In the genomic region with DNA sequence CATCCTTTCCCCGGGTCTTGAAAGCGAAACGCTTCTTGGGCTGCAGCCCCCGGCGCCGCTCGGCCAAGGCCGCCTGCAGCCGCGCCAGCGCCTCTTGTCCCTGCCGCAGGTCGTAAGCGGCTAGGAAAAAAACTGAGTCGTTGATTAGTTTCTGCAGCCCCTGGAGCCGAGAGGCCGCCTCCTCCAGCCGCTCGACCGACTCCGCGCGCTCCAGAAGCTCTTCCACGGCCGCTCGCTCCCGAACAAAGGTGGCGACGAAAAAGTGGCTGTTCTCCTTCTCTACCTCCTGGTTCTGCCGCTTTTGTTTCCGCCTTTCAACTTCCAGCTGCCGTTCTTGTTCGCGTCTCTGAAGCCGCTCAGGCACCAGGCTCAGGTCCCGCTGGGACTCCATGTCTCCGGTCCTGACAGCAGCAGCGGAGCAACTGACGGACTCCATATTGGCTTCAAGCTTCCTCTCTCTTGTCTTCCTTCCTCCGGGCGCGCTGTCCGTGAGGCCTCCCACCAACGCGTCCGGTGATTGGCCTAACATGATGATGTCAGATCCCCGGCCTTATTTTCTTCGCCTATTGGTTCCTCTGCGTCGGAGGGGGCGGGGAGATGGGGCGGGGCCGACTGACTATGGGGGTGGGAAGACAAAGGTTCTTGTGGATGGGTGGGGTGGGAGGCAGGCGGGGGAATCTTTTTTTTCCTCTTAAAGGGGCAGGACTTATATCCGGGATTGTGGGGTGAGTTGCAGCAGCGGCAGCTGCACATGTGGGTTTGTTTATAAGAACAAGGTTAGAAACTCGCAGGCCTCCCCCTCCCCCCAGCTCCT, we compare ENCODE assay signal across 1 cellular context.
TF ChIP-seq lines count a peak whose summit lies in the region.

A gene with protein sequence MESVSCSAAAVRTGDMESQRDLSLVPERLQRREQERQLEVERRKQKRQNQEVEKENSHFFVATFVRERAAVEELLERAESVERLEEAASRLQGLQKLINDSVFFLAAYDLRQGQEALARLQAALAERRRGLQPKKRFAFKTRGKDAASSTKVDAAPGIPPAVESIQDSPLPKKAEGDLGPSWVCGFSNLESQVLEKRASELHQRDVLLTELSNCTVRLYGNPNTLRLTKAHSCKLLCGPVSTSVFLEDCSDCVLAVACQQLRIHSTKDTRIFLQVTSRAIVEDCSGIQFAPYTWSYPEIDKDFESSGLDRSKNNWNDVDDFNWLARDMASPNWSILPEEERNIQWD (minus strand): TSS at position 466 of the 814 bp plus-strand sequence. CDS start 30 bp downstream, at position 436.

TF ChIP-seq in GM12878, 131 proteins besides CTCF, POLR2A, EP300 and RAD21 (continued from another document and continues in another):
- TF ChIP-seq, protein P1, sequence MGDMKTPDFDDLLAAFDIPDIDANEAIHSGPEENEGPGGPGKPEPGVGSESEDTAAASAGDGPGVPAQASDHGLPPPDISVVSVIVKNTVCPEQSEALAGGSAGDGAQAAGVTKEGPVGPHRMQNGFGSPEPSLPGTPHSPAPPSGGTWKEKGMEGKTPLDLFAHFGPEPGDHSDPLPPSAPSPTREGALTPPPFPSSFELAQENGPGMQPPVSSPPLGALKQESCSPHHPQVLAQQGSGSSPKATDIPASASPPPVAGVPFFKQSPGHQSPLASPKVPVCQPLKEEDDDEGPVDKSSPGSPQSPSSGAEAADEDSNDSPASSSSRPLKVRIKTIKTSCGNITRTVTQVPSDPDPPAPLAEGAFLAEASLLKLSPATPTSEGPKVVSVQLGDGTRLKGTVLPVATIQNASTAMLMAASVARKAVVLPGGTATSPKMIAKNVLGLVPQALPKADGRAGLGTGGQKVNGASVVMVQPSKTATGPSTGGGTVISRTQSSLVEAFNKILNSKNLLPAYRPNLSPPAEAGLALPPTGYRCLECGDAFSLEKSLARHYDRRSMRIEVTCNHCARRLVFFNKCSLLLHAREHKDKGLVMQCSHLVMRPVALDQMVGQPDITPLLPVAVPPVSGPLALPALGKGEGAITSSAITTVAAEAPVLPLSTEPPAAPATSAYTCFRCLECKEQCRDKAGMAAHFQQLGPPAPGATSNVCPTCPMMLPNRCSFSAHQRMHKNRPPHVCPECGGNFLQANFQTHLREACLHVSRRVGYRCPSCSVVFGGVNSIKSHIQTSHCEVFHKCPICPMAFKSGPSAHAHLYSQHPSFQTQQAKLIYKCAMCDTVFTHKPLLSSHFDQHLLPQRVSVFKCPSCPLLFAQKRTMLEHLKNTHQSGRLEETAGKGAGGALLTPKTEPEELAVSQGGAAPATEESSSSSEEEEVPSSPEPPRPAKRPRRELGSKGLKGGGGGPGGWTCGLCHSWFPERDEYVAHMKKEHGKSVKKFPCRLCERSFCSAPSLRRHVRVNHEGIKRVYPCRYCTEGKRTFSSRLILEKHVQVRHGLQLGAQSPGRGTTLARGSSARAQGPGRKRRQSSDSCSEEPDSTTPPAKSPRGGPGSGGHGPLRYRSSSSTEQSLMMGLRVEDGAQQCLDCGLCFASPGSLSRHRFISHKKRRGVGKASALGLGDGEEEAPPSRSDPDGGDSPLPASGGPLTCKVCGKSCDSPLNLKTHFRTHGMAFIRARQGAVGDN (IDR thresholded peaks at IDR 0.05): 0 out of 2 replicates have a peak, but pooled peaks have one; percentile 28
- TF ChIP-seq MXI1 (IDR thresholded peaks at IDR 0.05; ENCODE audit: low read depth, low read length) (peak; percentile 21), SREBF1 (IDR thresholded peaks at IDR 0.05; ENCODE audit: low read length) (no peak), IRF3 (IDR thresholded peaks at IDR 0.05) (no peak), BACH1 (IDR thresholded peaks at IDR 0.05; ENCODE audit: borderline replicate concordance) (peak; percentile 61; the same call in 1 of the 2 replicates), FOXK2 (IDR thresholded peaks at IDR 0.05) (no peak), SRF (IDR thresholded peaks at IDR 0.05; ENCODE audit: low read depth in 2 of 2, low read length in 2 of 2) (0 out of 4 replicates have a peak, but pooled peaks of 1 of the 2 experiments have one; percentile 15), RCOR1 (conservative IDR thresholded peaks at IDR 0.05; ENCODE audit: low read depth, low read length) (0 out of 2 replicates have a peak, but pooled peaks have one; percentile 52), TAF1 (IDR thresholded peaks at IDR 0.05; ENCODE audit: borderline replicate concordance, low read depth, low read length) (peak; percentile 99), YBX1 (IDR thresholded peaks at IDR 0.05) (no peak), JUND (IDR thresholded peaks at IDR 0.05; ENCODE audit: low read depth, low read length) (no peak), ZNF384 (IDR thresholded peaks at IDR 0.05; ENCODE audit: borderline replicate concordance, low read depth, low read length) (peak; percentile 96), TCF12 (IDR thresholded peaks at IDR 0.05; ENCODE audit: low read depth, low read length) (no peak; the same call in 1 of the 2 replicates), PAX8 (IDR thresholded peaks at IDR 0.05) (0 out of 2 replicates have a peak, but pooled peaks have one; percentile 61), PRDM15 (CRISPR knock-in tag; IDR thresholded peaks at IDR 0.05) (no peak), BMI1 (IDR thresholded peaks at IDR 0.05; ENCODE audit: borderline replicate concordance) (no peak), ZBED1 (IDR thresholded peaks at IDR 0.05; ENCODE audit: borderline replicate concordance) (no peak), POU2F2 (IDR thresholded peaks at IDR 0.05; ENCODE audit: borderline replicate concordance, low read depth, low read length) (peak; percentile 92), NR2C2 (IDR thresholded peaks at IDR 0.05; ENCODE audit: borderline replicate concordance, control insufficient read depth, insufficient read length, low read depth) (no peak), IRF4 (IDR thresholded peaks at IDR 0.05; ENCODE audit: low read depth, low read length) (0 out of 2 replicates have a peak, but pooled peaks have one; percentile 9), NFIC (IDR thresholded peaks at IDR 0.05; ENCODE audit: low read depth, low read length) (no peak), CREB1 (IDR thresholded peaks at IDR 0.05; ENCODE audit: low read depth) (peak; percentile 90), KDM1A (IDR thresholded peaks at IDR 0.05; ENCODE audit: borderline replicate concordance) (no peak)
- TF ChIP-seq, protein P2, sequence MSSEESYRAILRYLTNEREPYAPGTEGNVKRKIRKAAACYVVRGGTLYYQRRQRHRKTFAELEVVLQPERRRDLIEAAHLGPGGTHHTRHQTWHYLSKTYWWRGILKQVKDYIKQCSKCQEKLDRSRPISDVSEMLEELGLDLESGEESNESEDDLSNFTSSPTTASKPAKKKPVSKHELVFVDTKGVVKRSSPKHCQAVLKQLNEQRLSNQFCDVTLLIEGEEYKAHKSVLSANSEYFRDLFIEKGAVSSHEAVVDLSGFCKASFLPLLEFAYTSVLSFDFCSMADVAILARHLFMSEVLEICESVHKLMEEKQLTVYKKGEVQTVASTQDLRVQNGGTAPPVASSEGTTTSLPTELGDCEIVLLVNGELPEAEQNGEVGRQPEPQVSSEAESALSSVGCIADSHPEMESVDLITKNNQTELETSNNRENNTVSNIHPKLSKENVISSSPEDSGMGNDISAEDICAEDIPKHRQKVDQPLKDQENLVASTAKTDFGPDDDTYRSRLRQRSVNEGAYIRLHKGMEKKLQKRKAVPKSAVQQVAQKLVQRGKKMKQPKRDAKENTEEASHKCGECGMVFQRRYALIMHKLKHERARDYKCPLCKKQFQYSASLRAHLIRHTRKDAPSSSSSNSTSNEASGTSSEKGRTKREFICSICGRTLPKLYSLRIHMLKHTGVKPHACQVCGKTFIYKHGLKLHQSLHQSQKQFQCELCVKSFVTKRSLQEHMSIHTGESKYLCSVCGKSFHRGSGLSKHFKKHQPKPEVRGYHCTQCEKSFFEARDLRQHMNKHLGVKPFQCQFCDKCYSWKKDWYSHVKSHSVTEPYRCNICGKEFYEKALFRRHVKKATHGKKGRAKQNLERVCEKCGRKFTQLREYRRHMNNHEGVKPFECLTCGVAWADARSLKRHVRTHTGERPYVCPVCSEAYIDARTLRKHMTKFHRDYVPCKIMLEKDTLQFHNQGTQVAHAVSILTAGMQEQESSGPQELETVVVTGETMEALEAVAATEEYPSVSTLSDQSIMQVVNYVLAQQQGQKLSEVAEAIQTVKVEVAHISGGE (CRISPR knock-in tag; IDR thresholded peaks at IDR 0.05): no peak
- TF ChIP-seq, protein P3, sequence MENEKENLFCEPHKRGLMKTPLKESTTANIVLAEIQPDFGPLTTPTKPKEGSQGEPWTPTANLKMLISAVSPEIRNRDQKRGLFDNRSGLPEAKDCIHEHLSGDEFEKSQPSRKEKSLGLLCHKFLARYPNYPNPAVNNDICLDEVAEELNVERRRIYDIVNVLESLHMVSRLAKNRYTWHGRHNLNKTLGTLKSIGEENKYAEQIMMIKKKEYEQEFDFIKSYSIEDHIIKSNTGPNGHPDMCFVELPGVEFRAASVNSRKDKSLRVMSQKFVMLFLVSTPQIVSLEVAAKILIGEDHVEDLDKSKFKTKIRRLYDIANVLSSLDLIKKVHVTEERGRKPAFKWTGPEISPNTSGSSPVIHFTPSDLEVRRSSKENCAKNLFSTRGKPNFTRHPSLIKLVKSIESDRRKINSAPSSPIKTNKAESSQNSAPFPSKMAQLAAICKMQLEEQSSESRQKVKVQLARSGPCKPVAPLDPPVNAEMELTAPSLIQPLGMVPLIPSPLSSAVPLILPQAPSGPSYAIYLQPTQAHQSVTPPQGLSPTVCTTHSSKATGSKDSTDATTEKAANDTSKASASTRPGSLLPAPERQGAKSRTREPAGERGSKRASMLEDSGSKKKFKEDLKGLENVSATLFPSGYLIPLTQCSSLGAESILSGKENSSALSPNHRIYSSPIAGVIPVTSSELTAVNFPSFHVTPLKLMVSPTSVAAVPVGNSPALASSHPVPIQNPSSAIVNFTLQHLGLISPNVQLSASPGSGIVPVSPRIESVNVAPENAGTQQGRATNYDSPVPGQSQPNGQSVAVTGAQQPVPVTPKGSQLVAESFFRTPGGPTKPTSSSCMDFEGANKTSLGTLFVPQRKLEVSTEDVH (IDR thresholded peaks at IDR 0.05; ENCODE audit: low read depth, partially characterized antibody): no peak
- TF ChIP-seq, protein P4, sequence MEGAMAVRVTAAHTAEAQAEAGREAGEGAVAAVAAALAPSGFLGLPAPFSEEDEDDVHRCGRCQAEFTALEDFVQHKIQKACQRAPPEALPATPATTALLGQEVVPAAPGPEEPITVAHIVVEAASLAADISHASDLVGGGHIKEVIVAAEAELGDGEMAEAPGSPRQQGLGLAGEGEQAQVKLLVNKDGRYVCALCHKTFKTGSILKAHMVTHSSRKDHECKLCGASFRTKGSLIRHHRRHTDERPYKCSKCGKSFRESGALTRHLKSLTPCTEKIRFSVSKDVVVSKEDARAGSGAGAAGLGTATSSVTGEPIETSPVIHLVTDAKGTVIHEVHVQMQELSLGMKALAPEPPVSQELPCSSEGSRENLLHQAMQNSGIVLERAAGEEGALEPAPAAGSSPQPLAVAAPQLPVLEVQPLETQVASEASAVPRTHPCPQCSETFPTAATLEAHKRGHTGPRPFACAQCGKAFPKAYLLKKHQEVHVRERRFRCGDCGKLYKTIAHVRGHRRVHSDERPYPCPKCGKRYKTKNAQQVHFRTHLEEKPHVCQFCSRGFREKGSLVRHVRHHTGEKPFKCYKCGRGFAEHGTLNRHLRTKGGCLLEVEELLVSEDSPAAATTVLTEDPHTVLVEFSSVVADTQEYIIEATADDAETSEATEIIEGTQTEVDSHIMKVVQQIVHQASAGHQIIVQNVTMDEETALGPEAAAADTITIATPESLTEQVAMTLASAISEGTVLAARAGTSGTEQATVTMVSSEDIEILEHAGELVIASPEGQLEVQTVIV (IDR thresholded peaks at IDR 0.05; ENCODE audit: borderline replicate concordance, partially characterized antibody): no peak
- TF ChIP-seq, protein P5, sequence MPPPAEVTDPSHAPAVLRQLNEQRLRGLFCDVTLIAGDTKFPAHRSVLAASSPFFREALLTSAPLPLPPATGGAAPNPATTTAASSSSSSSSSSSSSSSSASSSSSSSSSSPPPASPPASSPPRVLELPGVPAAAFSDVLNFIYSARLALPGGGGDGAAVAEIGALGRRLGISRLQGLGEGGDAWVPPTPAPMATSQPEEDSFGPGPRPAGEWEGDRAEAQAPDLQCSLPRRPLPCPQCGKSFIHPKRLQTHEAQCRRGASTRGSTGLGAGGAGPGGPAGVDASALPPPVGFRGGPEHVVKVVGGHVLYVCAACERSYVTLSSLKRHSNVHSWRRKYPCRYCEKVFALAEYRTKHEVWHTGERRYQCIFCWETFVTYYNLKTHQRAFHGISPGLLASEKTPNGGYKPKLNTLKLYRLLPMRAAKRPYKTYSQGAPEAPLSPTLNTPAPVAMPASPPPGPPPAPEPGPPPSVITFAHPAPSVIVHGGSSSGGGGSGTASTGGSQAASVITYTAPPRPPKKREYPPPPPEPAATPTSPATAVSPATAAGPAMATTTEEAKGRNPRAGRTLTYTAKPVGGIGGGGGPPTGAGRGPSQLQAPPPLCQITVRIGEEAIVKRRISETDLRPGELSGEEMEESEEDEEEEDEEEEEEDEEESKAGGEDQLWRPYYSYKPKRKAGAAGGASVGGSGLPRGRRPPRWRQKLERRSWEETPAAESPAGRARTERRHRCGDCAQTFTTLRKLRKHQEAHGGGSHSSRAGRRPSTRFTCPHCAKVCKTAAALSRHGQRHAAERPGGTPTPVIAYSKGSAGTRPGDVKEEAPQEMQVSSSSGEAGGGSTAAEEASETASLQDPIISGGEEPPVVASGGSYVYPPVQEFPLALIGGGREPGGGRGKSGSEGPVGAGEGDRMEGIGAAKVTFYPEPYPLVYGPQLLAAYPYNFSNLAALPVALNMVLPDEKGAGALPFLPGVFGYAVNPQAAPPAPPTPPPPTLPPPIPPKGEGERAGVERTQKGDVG (CRISPR knock-in tag; IDR thresholded peaks at IDR 0.05): no peak
